1 cellular context compared by ENCODE assay signal in genomic region chr1:213793482-213794067, GRCh38.
A peak's percentile ranks its signal among the peaks of the same experiment; 100 is the strongest.
TF ChIP-seq lines count a peak whose summit lies in the region.

No MANE protein-coding gene starts in this region.

TF ChIP-seq in HepG2, 621 proteins besides CTCF, POLR2A, EP300 and RAD21 (continued from another document and continues in another):
- TF ChIP-seq TFDP2 (CRISPR knock-in tag; IDR thresholded peaks at IDR 0.05) (no peak), ATF7 (IDR thresholded peaks at IDR 0.05) (no peak), ATF7 (CRISPR knock-in tag; IDR thresholded peaks at IDR 0.05) (no peak), ZFY (CRISPR knock-in tag; IDR thresholded peaks at IDR 0.05) (peak; percentile 35; the same call in 1 of the 2 replicates), KAT8 (CRISPR knock-in tag; IDR thresholded peaks at IDR 0.05) (peak; percentile 14; the same call in 1 of the 2 replicates), ZBTB34 (CRISPR knock-in tag; IDR thresholded peaks at IDR 0.05) (peak; percentile 35; the same call in 1 of the 2 replicates), HNF4A (CRISPR knock-in tag; IDR thresholded peaks at IDR 0.05) (peak; percentile 87), MEF2D (CRISPR knock-in tag; IDR thresholded peaks at IDR 0.05) (no peak; the same call in 1 of the 2 replicates), PRDM10 (CRISPR knock-in tag; IDR thresholded peaks at IDR 0.05; ENCODE audit: low read depth) (peak; percentile 53; the same call in 1 of the 2 replicates), STAT6 (CRISPR knock-in tag; IDR thresholded peaks at IDR 0.05; ENCODE audit: borderline replicate concordance) (peak; percentile 83; the same call in 1 of the 2 replicates), ZNF496 (CRISPR knock-in tag; IDR thresholded peaks at IDR 0.05; ENCODE audit: insufficient replicate concordance) (no peak), TGIF2 (CRISPR knock-in tag; IDR thresholded peaks at IDR 0.05) (0 out of 2 replicates have a peak, but pooled peaks have one; percentile 43), ZNF691 (CRISPR knock-in tag; IDR thresholded peaks at IDR 0.05; ENCODE audit: borderline replicate concordance, low read depth) (peak; percentile 31; the same call in 1 of the 2 replicates), PHF21A (CRISPR knock-in tag; IDR thresholded peaks at IDR 0.05) (peak; percentile 73), MAFK (conservative IDR thresholded peaks at IDR 0.05 in 1 of 2, IDR thresholded peaks at IDR 0.05 in 1 of 2; ENCODE audit: low read length in 2 of 2) (no peak), ZNF883 (CRISPR knock-in tag; IDR thresholded peaks at IDR 0.05; ENCODE audit: not compliant biosample characterization) (no peak), RFXAP (CRISPR knock-in tag; IDR thresholded peaks at IDR 0.05; ENCODE audit: borderline replicate concordance) (0 out of 2 replicates have a peak, but pooled peaks have one; percentile 40), TCF7 (IDR thresholded peaks at IDR 0.05; ENCODE audit: low read depth) (peak; percentile 79), CENPBD1 (CRISPR knock-in tag; IDR thresholded peaks at IDR 0.05; ENCODE audit: borderline replicate concordance, low read depth) (no peak), ZC3H4 (CRISPR knock-in tag; IDR thresholded peaks at IDR 0.05; ENCODE audit: borderline replicate concordance) (no peak), NFE2L1 (CRISPR knock-in tag; IDR thresholded peaks at IDR 0.05; ENCODE audit: borderline replicate concordance) (no peak), ZNF800 (CRISPR knock-in tag; IDR thresholded peaks at IDR 0.05) (peak; percentile 29; the same call in 1 of the 2 replicates), THRA (CRISPR knock-in tag; IDR thresholded peaks at IDR 0.05; ENCODE audit: borderline replicate concordance) (peak; percentile 35; the same call in 1 of the 2 replicates), ZNF124 (CRISPR knock-in tag; IDR thresholded peaks at IDR 0.05) (0 out of 2 replicates have a peak, but pooled peaks have one; percentile 39), ZNF646 (CRISPR knock-in tag; IDR thresholded peaks at IDR 0.05) (peak; percentile 95), DZIP1 (CRISPR knock-in tag; IDR thresholded peaks at IDR 0.05) (no peak), ERF (CRISPR knock-in tag; IDR thresholded peaks at IDR 0.05) (peak; percentile 52), SMARCE1 (IDR thresholded peaks at IDR 0.05; ENCODE audit: borderline replicate concordance) (no peak), ZNF761 (CRISPR knock-in tag; conservative IDR thresholded peaks at IDR 0.05) (peak; percentile 64; the same call in 1 of the 2 replicates), NPAS2 (CRISPR knock-in tag; IDR thresholded peaks at IDR 0.05; ENCODE audit: borderline replicate concordance) (no peak), PRPF4 (IDR thresholded peaks at IDR 0.05; ENCODE audit: low read depth, low read length, poor library complexity, severe bottlenecking) (no peak)
